ENCODE assay signal across 1 cellular context in the genomic region with DNA sequence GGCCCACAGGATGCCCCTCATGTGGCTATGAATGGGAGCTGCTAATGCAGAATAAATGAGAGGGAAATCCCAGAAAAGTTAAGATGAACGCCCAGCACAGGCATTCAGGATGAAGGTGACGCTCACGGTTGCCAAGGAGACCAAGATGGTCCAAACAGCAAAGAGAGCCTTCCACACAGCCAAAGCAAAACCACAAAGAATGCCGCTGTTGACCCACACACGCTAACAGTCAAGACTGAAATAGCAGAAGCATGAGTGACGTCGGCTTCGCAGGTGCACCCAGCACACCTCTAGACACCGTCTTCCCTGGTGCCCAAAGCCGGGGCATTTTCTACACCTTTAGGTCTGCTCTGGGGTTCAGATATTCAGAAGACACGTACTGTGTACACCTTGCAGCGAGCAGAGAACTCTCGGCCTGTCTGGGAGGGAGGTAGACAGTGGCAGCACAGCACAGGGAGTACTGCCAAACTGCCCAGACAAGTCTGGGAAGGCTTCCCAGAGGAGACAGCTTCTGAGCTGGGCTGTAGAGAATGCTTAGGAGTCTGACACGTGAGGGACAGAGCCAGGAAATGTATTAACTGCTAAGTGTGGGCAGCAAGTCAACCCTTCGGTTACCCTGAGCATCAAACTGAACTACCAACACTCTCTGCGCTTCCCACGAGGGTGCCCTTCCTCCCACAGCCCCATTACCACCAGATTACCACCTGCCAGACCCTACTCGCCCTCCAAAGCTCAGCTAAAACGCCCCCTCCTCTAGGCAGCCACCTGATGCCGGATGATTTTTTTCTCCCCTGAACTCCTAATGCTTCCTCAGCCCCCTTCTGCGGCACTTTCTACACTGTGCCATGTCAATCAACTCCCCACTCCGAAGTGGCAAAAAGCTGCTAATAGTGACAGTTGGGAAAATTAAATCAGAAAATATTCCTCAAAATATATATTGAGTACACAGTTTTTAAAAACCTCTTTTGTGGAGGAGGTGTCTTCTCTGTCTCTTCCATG.
TF ChIP-seq lines count a peak whose summit lies in the region.

No MANE protein-coding gene starts in this region.

TF ChIP-seq in HepG2, 621 proteins besides CTCF, POLR2A, EP300 and RAD21:
- TF ChIP-seq ATF7 (IDR thresholded peaks at IDR 0.05): no peak
- no peak for TF ChIP-seq ATF7 (CRISPR knock-in tag; IDR thresholded peaks at IDR 0.05)
